8 cellular contexts compared by ENCODE assay signal in the genomic region with DNA sequence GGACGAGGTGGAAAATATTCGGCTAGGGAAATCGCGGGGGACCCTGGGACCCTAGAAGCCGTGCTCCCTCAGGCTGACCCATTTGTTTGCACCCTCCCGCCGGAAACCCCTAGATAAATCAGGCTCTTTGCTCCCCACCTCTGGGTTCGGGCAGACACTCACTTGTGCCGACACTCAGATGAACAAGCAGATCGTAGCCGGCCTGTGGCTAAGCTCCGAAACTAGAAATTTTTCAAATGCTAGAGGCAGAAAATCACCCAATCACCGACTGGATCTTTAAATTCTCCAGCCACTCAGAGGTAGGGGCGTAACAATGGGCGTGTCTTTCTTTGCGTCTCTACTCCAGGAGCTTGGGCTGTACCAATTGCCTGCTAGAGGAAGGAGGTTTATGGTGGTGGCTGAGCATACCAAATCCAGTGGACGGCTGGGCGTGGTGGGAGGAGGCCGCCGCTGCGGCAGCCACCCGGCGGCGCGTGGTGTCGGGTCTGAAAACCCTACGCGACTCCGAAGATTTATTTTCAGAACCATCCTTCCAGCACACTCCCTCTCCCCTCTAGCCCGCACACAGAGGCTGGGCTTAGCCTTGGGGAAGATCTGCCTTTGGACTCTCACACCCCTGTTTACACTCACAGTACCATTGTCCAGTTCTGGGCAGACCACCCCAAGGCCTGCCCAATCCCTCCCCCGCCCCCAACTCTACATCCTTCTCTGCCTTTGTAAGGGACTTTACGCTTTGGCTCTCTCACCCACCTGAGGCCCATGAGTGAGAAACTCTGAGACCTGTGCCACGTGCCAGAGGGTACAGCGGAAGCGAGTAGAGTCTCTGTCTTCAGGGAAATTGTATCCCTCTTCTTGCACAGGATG. TPM values are rescaled to one million over a fixed set of nuclear protein-coding genes. Genes with fewer than 3 reads are reported as not detected.
A peak's percentile ranks its signal among the peaks of the same experiment; 100 is the strongest.
DNase-seq lines count a peak whose midpoint lies in the region; FAIRE-seq and TF ChIP-seq lines count a peak whose summit lies in the region.

A gene with protein sequence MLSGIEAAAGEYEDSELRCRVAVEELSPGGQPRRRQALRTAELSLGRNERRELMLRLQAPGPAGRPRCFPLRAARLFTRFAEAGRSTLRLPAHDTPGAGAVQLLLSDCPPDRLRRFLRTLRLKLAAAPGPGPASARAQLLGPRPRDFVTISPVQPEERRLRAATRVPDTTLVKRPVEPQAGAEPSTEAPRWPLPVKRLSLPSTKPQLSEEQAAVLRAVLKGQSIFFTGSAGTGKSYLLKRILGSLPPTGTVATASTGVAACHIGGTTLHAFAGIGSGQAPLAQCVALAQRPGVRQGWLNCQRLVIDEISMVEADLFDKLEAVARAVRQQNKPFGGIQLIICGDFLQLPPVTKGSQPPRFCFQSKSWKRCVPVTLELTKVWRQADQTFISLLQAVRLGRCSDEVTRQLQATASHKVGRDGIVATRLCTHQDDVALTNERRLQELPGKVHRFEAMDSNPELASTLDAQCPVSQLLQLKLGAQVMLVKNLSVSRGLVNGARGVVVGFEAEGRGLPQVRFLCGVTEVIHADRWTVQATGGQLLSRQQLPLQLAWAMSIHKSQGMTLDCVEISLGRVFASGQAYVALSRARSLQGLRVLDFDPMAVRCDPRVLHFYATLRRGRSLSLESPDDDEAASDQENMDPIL (minus strand): TSS at position 217 of the 864 bp plus-strand sequence. CDS start 1,312 bp downstream, outside the sequence.

- H3K9me3 Mint-ChIP-seq in nephron progenitor cell, result no peaks in the 10 kb centered on the region
- H3K9me3 Mint-ChIP-seq in stimulated activated naive CD8-positive, alpha-beta T cell treated with anti-CD3 and anti-CD28 coated beads, Interleukin-15, Interleukin-2, amounts not matched to agents 100 ng/mL and 50 ng/mL, for 24 hours, result no peaks in the 10 kb centered on the region

- DNase-seq in HCEC 1CT, result peak; percentile 99
- DNase-seq in MM.1S, result peak; percentile 99
- peak; percentile 99 for DNase-seq in SHP77 treated with DMSO at 0.1 percent for 48 hours (lab: John Stamatoyannopoulos, UW)
- peak; percentile 78 for DNase-seq in activated effector memory CD4-positive, alpha-beta T cell treated with Interleukin-2 at 50 U/mL for 16 hours
- DNase-seq in fibroblast of the aortic adventitia (ENCODE audit: low read depth), result peak; percentile 99
- DNase-seq in nephron progenitor cell, result peak; percentile 87

- no peaks in the 10 kb centered on the region for H4K20me1 ChIP-seq in MM.1S (ENCODE audit: insufficient read depth, low read length)

- no peaks in the 10 kb centered on the region for H3K9me2 ChIP-seq in MM.1S (replicated peaks; ENCODE audit: insufficient read depth, low read length)

- H3K36me3 Mint-ChIP-seq in nephron progenitor cell (ENCODE audit: low read depth), result peaks cover 20% of the 10 kb centered on the region
- peaks cover 2% of the 10 kb centered on the region for H3K36me3 Mint-ChIP-seq in stimulated activated naive CD8-positive, alpha-beta T cell treated with anti-CD3 and anti-CD28 coated beads, Interleukin-15, Interleukin-2, amounts not matched to agents 100 ng/mL and 50 ng/mL, for 24 hours (ENCODE audit: low read depth)

- peak within 1 kb of the TSS; percentile 58; the same call in 1 of the 2 replicates for H3K9ac ChIP-seq in MM.1S (ENCODE audit: low read length)

- peak within 1 kb of the TSS; percentile 92 for H3K4me3 ChIP-seq in MM.1S (ENCODE audit: low read length)
- H3K4me3 ChIP-seq in fibroblast of the aortic adventitia (ENCODE audit: low read depth, low read length), result peak within 1 kb of the TSS; percentile 74

- no peaks in the 10 kb centered on the region for H3K36me3 ChIP-seq in MM.1S (replicated peaks; ENCODE audit: insufficient read depth, low read length)

- TF ChIP-seq CTCF in MM.1S (IDR thresholded peaks at IDR 0.05; ENCODE audit: low read length) (no peak), fibroblast of the aortic adventitia (IDR thresholded peaks at IDR 0.05; ENCODE audit: insufficient read depth, low read length) (no peak), nephron progenitor cell (IDR thresholded peaks at IDR 0.05) (no peak)

- H3K9me3 ChIP-seq in MM.1S (replicated peaks; ENCODE audit: insufficient read depth, low read length), result no peaks in the 10 kb centered on the region

- H3K27ac ChIP-seq in MM.1S (ENCODE audit: low read length), result peak within 1 kb of the TSS; percentile 45; the same call in 1 of the 2 replicates

- H3K27me3 Mint-ChIP-seq in nephron progenitor cell (ENCODE audit: low read depth, poor library complexity), result peaks cover 3% of the 10 kb centered on the region
- peaks cover 3% of the 10 kb centered on the region for H3K27me3 Mint-ChIP-seq in stimulated activated naive CD8-positive, alpha-beta T cell treated with anti-CD3 and anti-CD28 coated beads, Interleukin-15, Interleukin-2, amounts not matched to agents 100 ng/mL and 50 ng/mL, for 24 hours

- peak within 1 kb of the TSS; percentile 80 for H2AFZ ChIP-seq in MM.1S (ENCODE audit: low read length)

- FAIRE-seq in G401.6 (lab: Jason Lieb, UNC), result peak; percentile 96

- H3K4me1 ChIP-seq in MM.1S (ENCODE audit: low read length), result peaks cover 5% of the 10 kb centered on the region

- H3K4me2 ChIP-seq in MM.1S (ENCODE audit: low read depth, low read length), result peak within 1 kb of the TSS; percentile 79

- no peaks in the 10 kb centered on the region for H3K27me3 ChIP-seq in MM.1S (replicated peaks; ENCODE audit: insufficient read depth, low read length)

- H3F3A ChIP-seq in MM.1S (ENCODE audit: insufficient read depth, low read length), result no peaks in the 10 kb centered on the region

- peak within 1 kb of the TSS; percentile 94 for H3K4me3 Mint-ChIP-seq in nephron progenitor cell
- peak within 1 kb of the TSS; percentile 90 for H3K4me3 Mint-ChIP-seq in stimulated activated naive CD8-positive, alpha-beta T cell treated with anti-CD3 and anti-CD28 coated beads, Interleukin-15, Interleukin-2, amounts not matched to agents 100 ng/mL and 50 ng/mL, for 24 hours

- peaks cover 42% of the 10 kb centered on the region for H3K4me1 Mint-ChIP-seq in nephron progenitor cell
- peaks cover 31% of the 10 kb centered on the region for H3K4me1 Mint-ChIP-seq in stimulated activated naive CD8-positive, alpha-beta T cell treated with anti-CD3 and anti-CD28 coated beads, Interleukin-15, Interleukin-2, amounts not matched to agents 100 ng/mL and 50 ng/mL, for 24 hours (ENCODE audit: low read depth)

- peaks cover 4% of the 10 kb centered on the region; the same call in 1 of the 2 replicates for H3K79me2 ChIP-seq in MM.1S (ENCODE audit: low read length)

- H3K27ac Mint-ChIP-seq in nephron progenitor cell, result peak within 1 kb of the TSS; percentile 92
- H3K27ac Mint-ChIP-seq in stimulated activated naive CD8-positive, alpha-beta T cell treated with anti-CD3 and anti-CD28 coated beads, Interleukin-15, Interleukin-2, amounts not matched to agents 100 ng/mL and 50 ng/mL, for 24 hours, result peak within 1 kb of the TSS; percentile 77

RNA-seq across cellular contexts. Expression of the gene that starts here (rescaled TPM):
- total RNA-seq in fibroblast of the aortic adventitia (ENCODE audit: low replicate concordance), result 2.0 and 7.4 TPM in 2 replicates

Comparison
In these comparisons a context has a peak if more than half of its experiments do, and no peak if none do; other contexts are left out.
1. Peak in every context shown above with its lines: DNase-seq, H3K4me3 ChIP-seq and H3K27ac ChIP-seq.